ENCODE assay signal across 16 cellular contexts in the genomic region with DNA sequence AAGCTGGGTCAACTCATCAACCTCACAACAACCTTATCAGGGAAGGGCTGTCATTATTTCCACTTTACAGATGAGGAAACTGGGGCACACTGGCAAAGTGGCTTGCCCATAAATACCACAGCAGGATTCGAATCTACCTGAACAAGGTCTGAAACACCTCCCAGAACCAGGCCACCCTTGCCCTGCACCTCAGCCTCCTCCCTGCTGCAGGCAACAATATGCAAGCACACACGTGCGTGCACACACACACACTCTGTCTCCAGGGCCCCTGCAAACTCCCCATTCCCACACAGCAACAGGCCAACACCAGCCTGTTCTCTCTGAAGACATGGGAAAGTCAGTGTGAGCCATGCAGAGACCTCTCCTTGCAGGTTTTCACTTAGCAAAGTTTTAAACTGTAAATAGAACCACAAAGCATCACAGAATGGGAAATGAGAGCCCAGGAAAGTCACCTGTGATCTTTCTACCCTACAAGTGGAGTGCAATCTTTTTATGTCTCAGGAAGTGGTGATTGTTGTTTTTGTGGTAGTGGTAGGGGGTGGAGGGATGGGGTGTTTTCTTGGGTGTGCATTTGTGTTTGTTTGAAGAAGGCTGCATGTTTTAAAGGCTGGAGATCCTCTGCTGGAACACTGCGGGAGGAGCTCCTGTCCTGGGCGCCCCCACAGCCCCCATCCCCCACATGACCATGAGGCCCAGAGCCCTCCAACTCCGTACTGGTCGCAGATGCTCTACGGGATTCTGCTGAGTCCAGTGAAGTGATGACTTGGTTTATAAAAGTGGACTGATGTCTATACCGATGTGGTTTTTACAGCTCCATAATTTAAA. TPM values are rescaled to one million over a fixed set of nuclear protein-coding genes. Genes with fewer than 3 reads are reported as not detected.
DNase-seq lines count a peak whose midpoint lies in the region; ATAC-seq and TF ChIP-seq lines count a peak whose summit lies in the region.
"Had no signal": no experiment of that assay in that cellular context is flagged by ENCODE, and none has a peak within 500 bp of the region (broad histone marks: within the 10 kb centered on the region; RNA-seq: fewer than 3 reads in every experiment).

No MANE protein-coding gene starts in this region.

- TF ChIP-seq CTCF in endodermal cell (conservative IDR thresholded peaks at IDR 0.05) (no peak), left lung (IDR thresholded peaks at IDR 0.05) (no peak), osteocyte (IDR thresholded peaks at IDR 0.05) (no peak)

- no peak for ATAC-seq in activated naive CD8-positive, alpha-beta T cell treated with anti-CD3 and anti-CD28 coated beads, Interleukin-2, amount 10 ng/mL, durations not matched to agents 7 days and 5 days (ENCODE audit: low read depth)
- ATAC-seq in stimulated activated memory B cell treated with anti-CD40 and anti-IgM and Interleukin-4, amounts not matched to agents 10 μg/mL and 1 μg/mL and 100 μg/mL, for 72 hours, result no peak
- ATAC-seq in GM21360 (IDR thresholded peaks at IDR 0.05; ENCODE audit: unreplicated experiment) (no peak), left lung (no peak)

- intact Hi-C loops in left lung (cut with DNase I), result loop anchor here in 1 of 2 donors (10.0 kb wide), 2 partner anchors 401 to 771 kb away; no protein-coding TSS in a partner anchor

- no peaks in the 10 kb centered on the region for H3K9me3 Mint-ChIP-seq in activated naive CD8-positive, alpha-beta T cell treated with anti-CD3 and anti-CD28 coated beads, Interleukin-2, amount 10 ng/mL, durations not matched to agents 7 days and 5 days
- H3K9me3 Mint-ChIP-seq in activated naive CD8-positive, alpha-beta T cell treated with anti-CD3 and anti-CD28 coated beads for 36 hours, result no peaks in the 10 kb centered on the region
- H3K9me3 Mint-ChIP-seq in T-helper 2 cell treated with Interferon-gamma antibody and Interleukin-4, amounts not matched to agents 5 μg/mL and 100 μg/mL, for 36 hours, result no peaks in the 10 kb centered on the region
- H3K9me3 Mint-ChIP-seq in endodermal cell, result no peaks in the 10 kb centered on the region
- H3K9me3 Mint-ChIP-seq in stimulated activated memory B cell treated with anti-CD40 and anti-IgM and Interleukin-4, amounts not matched to agents 10 μg/mL and 1 μg/mL and 100 μg/mL, for 72 hours, result no peaks in the 10 kb centered on the region
- no peaks in the 10 kb centered on the region for H3K9me3 Mint-ChIP-seq in osteocyte (ENCODE audit: unreplicated experiment)

- POLR2A ChIA-PET in activated naive CD8-positive, alpha-beta T cell treated with anti-CD3 and anti-CD28 coated beads, Interleukin-2, amount 10 ng/mL, durations not matched to agents 7 days and 5 days (lab: Charles Lee), result no interaction called here

- H3K27ac ChIP-seq in endodermal cell (ENCODE audit: low read depth, low read length) (no peak overlapping the region), left lung (no peak overlapping the region)

- 82 to 100% methylated on average over 2 to 9 of the region's 9 CpGs for WGBS in endodermal cell (ENCODE audit: insufficient coverage in 1 of 2, insufficient read length in 1 of 2), 2 experiments

- no peaks in the 10 kb centered on the region for H3K36me3 Mint-ChIP-seq in activated naive CD8-positive, alpha-beta T cell treated with anti-CD3 and anti-CD28 coated beads, Interleukin-2, amount 10 ng/mL, durations not matched to agents 7 days and 5 days
- no peaks in the 10 kb centered on the region for H3K36me3 Mint-ChIP-seq in activated naive CD8-positive, alpha-beta T cell treated with anti-CD3 and anti-CD28 coated beads for 36 hours
- no peaks in the 10 kb centered on the region for H3K36me3 Mint-ChIP-seq in T-helper 2 cell treated with Interferon-gamma antibody and Interleukin-4, amounts not matched to agents 5 μg/mL and 100 μg/mL, for 36 hours (ENCODE audit: low read depth)
- H3K36me3 Mint-ChIP-seq in endodermal cell (ENCODE audit: low read depth) (peaks cover 2% of the 10 kb centered on the region), osteocyte (ENCODE audit: unreplicated experiment) (no peaks in the 10 kb centered on the region)
- no peaks in the 10 kb centered on the region for H3K36me3 Mint-ChIP-seq in stimulated activated memory B cell treated with anti-CD40 and anti-IgM and Interleukin-4, amounts not matched to agents 10 μg/mL and 1 μg/mL and 100 μg/mL, for 72 hours

- H3K9me3 ChIP-seq in endodermal cell (ENCODE audit: control insufficient read depth, low read length), result no peaks in the 10 kb centered on the region
- no peaks in the 10 kb centered on the region for H3K9me3 ChIP-seq in left lung
- H3K9me3 ChIP-seq: upper lobe of left lung had no signal

- peak overlapping the region; percentile 86 for H3K4me3 Mint-ChIP-seq in activated naive CD8-positive, alpha-beta T cell treated with anti-CD3 and anti-CD28 coated beads, Interleukin-2, amount 10 ng/mL, durations not matched to agents 7 days and 5 days
- no peak overlapping the region for H3K4me3 Mint-ChIP-seq in activated naive CD8-positive, alpha-beta T cell treated with anti-CD3 and anti-CD28 coated beads for 36 hours
- H3K4me3 Mint-ChIP-seq in T-helper 2 cell treated with Interferon-gamma antibody and Interleukin-4, amounts not matched to agents 5 μg/mL and 100 μg/mL, for 36 hours, result peak overlapping the region; percentile 90
- no peak overlapping the region for H3K4me3 Mint-ChIP-seq in endodermal cell
- peak overlapping the region; percentile 81 for H3K4me3 Mint-ChIP-seq in stimulated activated memory B cell treated with anti-CD40 and anti-IgM and Interleukin-4, amounts not matched to agents 10 μg/mL and 1 μg/mL and 100 μg/mL, for 72 hours
- H3K4me3 Mint-ChIP-seq in osteocyte (ENCODE audit: unreplicated experiment), result no peak overlapping the region
- H3K4me3 Mint-ChIP-seq: activated CD4-positive, alpha-beta T cell treated with anti-CD3 and anti-CD28 coated beads for 36 hours had no signal

- H3K4me1 Mint-ChIP-seq in activated naive CD8-positive, alpha-beta T cell treated with anti-CD3 and anti-CD28 coated beads, Interleukin-2, amount 10 ng/mL, durations not matched to agents 7 days and 5 days, result peaks cover 32% of the 10 kb centered on the region
- H3K4me1 Mint-ChIP-seq in activated naive CD8-positive, alpha-beta T cell treated with anti-CD3 and anti-CD28 coated beads for 36 hours, result peaks cover 30% of the 10 kb centered on the region
- H3K4me1 Mint-ChIP-seq in T-helper 2 cell treated with Interferon-gamma antibody and Interleukin-4, amounts not matched to agents 5 μg/mL and 100 μg/mL, for 36 hours (ENCODE audit: low read depth), result peaks cover 51% of the 10 kb centered on the region
- H3K4me1 Mint-ChIP-seq in endodermal cell, result peaks cover 29% of the 10 kb centered on the region
- H3K4me1 Mint-ChIP-seq in stimulated activated memory B cell treated with anti-CD40 and anti-IgM and Interleukin-4, amounts not matched to agents 10 μg/mL and 1 μg/mL and 100 μg/mL, for 72 hours, result peaks cover 21% of the 10 kb centered on the region
- peaks cover 11% of the 10 kb centered on the region for H3K4me1 Mint-ChIP-seq in osteocyte (ENCODE audit: unreplicated experiment)

- no peak overlapping the region for H3K4me3 ChIP-seq in endodermal cell (ENCODE audit: low read length)
- H3K4me3 ChIP-seq in left lung, result no peak overlapping the region

- no peak for DNase-seq in activated naive CD8-positive, alpha-beta T cell treated with anti-CD3 and anti-CD28 coated beads, Interleukin-2, amount 10 ng/mL, durations not matched to agents 7 days and 5 days
- DNase-seq in activated naive CD8-positive, alpha-beta T cell treated with anti-CD3 and anti-CD28 coated beads for 36 hours, result no peak
- DNase-seq in T-helper 2 cell treated with Interferon-gamma antibody and Interleukin-4, amounts not matched to agents 5 μg/mL and 100 μg/mL, for 36 hours (ENCODE audit: low spot score), result no peak
- DNase-seq in endodermal cell (peak; percentile 35), left lung (no peak), osteocyte (ENCODE audit: extremely low spot score, unreplicated experiment) (no peak)
- DNase-seq: activated T-cell treated with anti-CD3 and anti-CD28 coated beads for 4 hours; cortex of kidney; NCI-H1105; NCI-H510A treated with DMSO at 0.1 percent for 48 hours; stimulated activated CD4-positive, alpha-beta T cell treated with anti-CD3 and anti-CD28 coated beads, Interleukin-4, amount 100 ng/mL, for 4 hours; T1000 had no signal

- peaks cover 15% of the 10 kb centered on the region for H3K27me3 Mint-ChIP-seq in activated naive CD8-positive, alpha-beta T cell treated with anti-CD3 and anti-CD28 coated beads, Interleukin-2, amount 10 ng/mL, durations not matched to agents 7 days and 5 days
- no peaks in the 10 kb centered on the region for H3K27me3 Mint-ChIP-seq in activated naive CD8-positive, alpha-beta T cell treated with anti-CD3 and anti-CD28 coated beads for 36 hours
- peaks cover 11% of the 10 kb centered on the region for H3K27me3 Mint-ChIP-seq in T-helper 2 cell treated with Interferon-gamma antibody and Interleukin-4, amounts not matched to agents 5 μg/mL and 100 μg/mL, for 36 hours (ENCODE audit: low read depth)
- no peaks in the 10 kb centered on the region for H3K27me3 Mint-ChIP-seq in endodermal cell (ENCODE audit: insufficient read depth)
- H3K27me3 Mint-ChIP-seq in stimulated activated memory B cell treated with anti-CD40 and anti-IgM and Interleukin-4, amounts not matched to agents 10 μg/mL and 1 μg/mL and 100 μg/mL, for 72 hours, result peaks cover 13% of the 10 kb centered on the region
- no peaks in the 10 kb centered on the region for H3K27me3 Mint-ChIP-seq in osteocyte (ENCODE audit: unreplicated experiment)
- H3K27me3 Mint-ChIP-seq: activated CD4-positive, alpha-beta T cell treated with anti-CD3 and anti-CD28 coated beads for 36 hours had no signal

- no peak overlapping the region for H3K9ac ChIP-seq in endodermal cell (ENCODE audit: extremely low read depth, low read length, poor library complexity, severe bottlenecking)

- H3K4me1 ChIP-seq in endodermal cell (ENCODE audit: control insufficient read depth, insufficient read depth, low read length) (no peaks in the 10 kb centered on the region), left lung (peaks cover 10 to 15% of the 10 kb centered on the region in 2 donors)

- H3K27me3 ChIP-seq in endodermal cell (ENCODE audit: control insufficient read depth, insufficient read depth, low read length, poor library complexity, severe bottlenecking) (no peaks in the 10 kb centered on the region), left lung (no peaks in the 10 kb centered on the region)
- H3K27me3 ChIP-seq: upper lobe of left lung had no signal

- peak overlapping the region; percentile 60 for H3K27ac Mint-ChIP-seq in activated naive CD8-positive, alpha-beta T cell treated with anti-CD3 and anti-CD28 coated beads, Interleukin-2, amount 10 ng/mL, durations not matched to agents 7 days and 5 days
- no peak overlapping the region for H3K27ac Mint-ChIP-seq in activated naive CD8-positive, alpha-beta T cell treated with anti-CD3 and anti-CD28 coated beads for 36 hours
- H3K27ac Mint-ChIP-seq in T-helper 2 cell treated with Interferon-gamma antibody and Interleukin-4, amounts not matched to agents 5 μg/mL and 100 μg/mL, for 36 hours, result peak overlapping the region; percentile 86
- no peak overlapping the region for H3K27ac Mint-ChIP-seq in endodermal cell
- H3K27ac Mint-ChIP-seq in stimulated activated memory B cell treated with anti-CD40 and anti-IgM and Interleukin-4, amounts not matched to agents 10 μg/mL and 1 μg/mL and 100 μg/mL, for 72 hours, result no peak overlapping the region
- no peak overlapping the region for H3K27ac Mint-ChIP-seq in osteocyte (ENCODE audit: unreplicated experiment)
- H3K27ac Mint-ChIP-seq: activated CD4-positive, alpha-beta T cell treated with anti-CD3 and anti-CD28 coated beads for 36 hours had no signal

- H3K36me3 ChIP-seq in endodermal cell (ENCODE audit: control insufficient read depth, insufficient read depth, low read length) (no peaks in the 10 kb centered on the region), left lung (no peaks in the 10 kb centered on the region)
- H3K36me3 ChIP-seq: upper lobe of left lung had no signal

RNA-seq across cellular contexts. Expression of gene BFSP1, which starts 27.5 kb away (rescaled TPM):
- under 1 TPM; 0.17 to 0.36 TPM for total RNA-seq in activated naive CD8-positive, alpha-beta T cell treated with anti-CD3 and anti-CD28 coated beads, Interleukin-2, amount 10 ng/mL, durations not matched to agents 7 days and 5 days
- under 1 TPM; 0.18 to 0.64 TPM for total RNA-seq in activated naive CD8-positive, alpha-beta T cell treated with anti-CD3 and anti-CD28 coated beads for 36 hours
- 10 to 100 TPM in 1 of 2 donors, 1 to 10 TPM in 1; 9.4 to 12.0 TPM for total RNA-seq in endodermal cell
- polyA plus RNA-seq in endodermal cell (2013, experiment 1 of 2), result 1.3 TPM
- polyA plus RNA-seq in endodermal cell (2013, experiment 2 of 2), result 1.4 TPM
- 1 to 10 TPM; 1.9 TPM for total RNA-seq in left lung
- 12.6 and 13.8 TPM in 2 replicates for total RNA-seq in osteocyte

Comparison
In these comparisons a context has a peak if more than half of its experiments do, and no peak if none do; other contexts are left out.
1. H3K27ac Mint-ChIP-seq: peak in activated naive CD8-positive, alpha-beta T cell treated with anti-CD3 and anti-CD28 coated beads, Interleukin-2, amount 10 ng/mL, durations not matched to agents 7 days and 5 days (single experiment) and T-helper 2 cell treated with Interferon-gamma antibody and Interleukin-4, amounts not matched to agents 5 μg/mL and 100 μg/mL, for 36 hours (single experiment); none in activated naive CD8-positive, alpha-beta T cell treated with anti-CD3 and anti-CD28 coated beads for 36 hours (single experiment), endodermal cell (single experiment), stimulated activated memory B cell treated with anti-CD40 and anti-IgM and Interleukin-4, amounts not matched to agents 10 μg/mL and 1 μg/mL and 100 μg/mL, for 72 hours (single experiment) and osteocyte (single experiment).
2. H3K4me3 Mint-ChIP-seq: peak in activated naive CD8-positive, alpha-beta T cell treated with anti-CD3 and anti-CD28 coated beads, Interleukin-2, amount 10 ng/mL, durations not matched to agents 7 days and 5 days (single experiment), T-helper 2 cell treated with Interferon-gamma antibody and Interleukin-4, amounts not matched to agents 5 μg/mL and 100 μg/mL, for 36 hours (single experiment) and stimulated activated memory B cell treated with anti-CD40 and anti-IgM and Interleukin-4, amounts not matched to agents 10 μg/mL and 1 μg/mL and 100 μg/mL, for 72 hours (single experiment); none in activated naive CD8-positive, alpha-beta T cell treated with anti-CD3 and anti-CD28 coated beads for 36 hours (single experiment), endodermal cell (single experiment) and osteocyte (single experiment).